ENCODE assay signal across 17 cellular contexts in genomic region chr20:45118028-45118427, GRCh38. TPM values are rescaled to one million over a fixed set of nuclear protein-coding genes. Genes with fewer than 3 reads are reported as not detected.
A peak's percentile ranks its signal among the peaks of the same experiment; 100 is the strongest.
DNase-seq lines count a peak whose midpoint lies in the region; ATAC-seq and TF ChIP-seq lines count a peak whose summit lies in the region.
"Had no signal": no experiment of that assay in that cellular context is flagged by ENCODE, and none has a peak within 500 bp of the region (broad histone marks: within the 10 kb centered on the region; RNA-seq: fewer than 3 reads in every experiment).

No MANE protein-coding gene starts in this region.

- no peak overlapping the region for H3K4me3 ChIP-seq in mammary epithelial cell (replicated peaks in 1 of 3; ENCODE audit: insufficient read depth in 1 of 3, low read depth in 2 of 3, low read length in 3 of 3)
- no peak overlapping the region for H3K4me3 ChIP-seq in breast epithelium
- no peak overlapping the region for H3K4me3 ChIP-seq in PC-3 (ENCODE audit: low read length)
- no peak overlapping the region for H3K4me3 ChIP-seq in cardiac fibroblast (replicated peaks in 1 of 2; ENCODE audit: low read depth in 2 of 2, low read length in 2 of 2)
- no peak overlapping the region for H3K4me3 ChIP-seq in osteoblast (ENCODE audit: insufficient read depth, low read length)
- H3K4me3 ChIP-seq: GM23248 had no signal

- DNase-seq in mammary epithelial cell: no peak
- no peak for DNase-seq in breast epithelium (ENCODE audit: low spot score in 2 of 2)
- peak; percentile 31 for DNase-seq in PC-3
- DNase-seq in cardiac fibroblast (ENCODE audit: low read depth in 2 of 2): no peak
- DNase-seq in osteoblast (ENCODE audit: insufficient read length, low spot score, missing footprints): no peak
- DNase-seq in cerebellar cortex (ENCODE audit: low spot score): no peak
- DNase-seq in activated naive CD4-positive, alpha-beta T cell treated with anti-CD3 and anti-CD28 coated beads, Interleukin-2, amount 10 ng/mL, durations not matched to agents 7 days and 5 days: no peak
- DNase-seq: COR-L47, GM23248, NCI-H1092 treated with DMSO at 0.1 percent for 48 hours, NCI-H187, NCI-H2171, NCI-H446 treated with DMSO at 0.1 percent for 48 hours had no signal

- H3K36me3 ChIP-seq in mammary epithelial cell (ENCODE audit: insufficient read depth, low read length) (no peaks in the 10 kb centered on the region), breast epithelium (no peaks in the 10 kb centered on the region), PC-3 (ENCODE audit: low read depth, low read length) (no peaks in the 10 kb centered on the region), osteoblast (ENCODE audit: insufficient read depth, low read length) (no peaks in the 10 kb centered on the region)

- no peak overlapping the region for H3K4me2 ChIP-seq in mammary epithelial cell (ENCODE audit: insufficient read depth, low read depth, low read length)
- no peak overlapping the region for H3K4me2 ChIP-seq in PC-3 (ENCODE audit: low read length)
- no peak overlapping the region for H3K4me2 ChIP-seq in osteoblast (ENCODE audit: insufficient read depth, low read length)

- TF ChIP-seq CTCF in mammary epithelial cell (conservative IDR thresholded peaks at IDR 0.05 in 1 of 2, IDR thresholded peaks at IDR 0.05 in 1 of 2; ENCODE audit: extremely low read depth in 1 of 2, insufficient read depth in 1 of 2, low read depth in 1 of 2, low read length in 2 of 2) (peak; percentile 17), breast epithelium (IDR thresholded peaks at IDR 0.05) (no peak), PC-3 (conservative IDR thresholded peaks at IDR 0.05; ENCODE audit: low read depth, low read length) (peak; percentile 58), cardiac fibroblast (IDR thresholded peaks at IDR 0.05; ENCODE audit: low read depth, low read length) (peak; percentile 16), osteoblast (IDR thresholded peaks at IDR 0.05; ENCODE audit: extremely low read depth, low read depth, low read length) (peak; percentile 19)

- WGBS in mammary epithelial cell (ENCODE audit: low coverage, missing lambda C conversion rate): 86% methylated on average over 2 of the region's 2 CpGs

- H2AFZ ChIP-seq in mammary epithelial cell (ENCODE audit: low read depth, low read length): no peak overlapping the region
- H2AFZ ChIP-seq in PC-3 (ENCODE audit: low read length): no peak overlapping the region
- no peak overlapping the region for H2AFZ ChIP-seq in osteoblast (ENCODE audit: low read length)
- H2AFZ ChIP-seq: GM23248 had no signal

- no peaks in the 10 kb centered on the region for H3K9me3 Mint-ChIP-seq in activated naive CD4-positive, alpha-beta T cell treated with anti-CD3 and anti-CD28 coated beads, Interleukin-2, amount 10 ng/mL, durations not matched to agents 7 days and 5 days
- H3K9me3 Mint-ChIP-seq: CD14-positive monocyte had no signal

- no peaks in the 10 kb centered on the region for H3K79me2 ChIP-seq in mammary epithelial cell (ENCODE audit: insufficient read depth, low read length)
- no peaks in the 10 kb centered on the region for H3K79me2 ChIP-seq in PC-3 (ENCODE audit: low read length)
- no peaks in the 10 kb centered on the region for H3K79me2 ChIP-seq in osteoblast (ENCODE audit: insufficient read depth, low read length)

- H3K9me2 ChIP-seq in PC-3 (replicated peaks; ENCODE audit: low read length): no peaks in the 10 kb centered on the region

- H3F3A ChIP-seq in PC-3 (ENCODE audit: low read length, unreplicated experiment): no peaks in the 10 kb centered on the region

- H3K27me3 Mint-ChIP-seq in activated naive CD4-positive, alpha-beta T cell treated with anti-CD3 and anti-CD28 coated beads, Interleukin-2, amount 10 ng/mL, durations not matched to agents 7 days and 5 days: peaks cover 33% of the 10 kb centered on the region

- POLR2A ChIA-PET in PC-3 (lab: Charles Lee; ENCODE audit: unreplicated experiment): no interaction called here

- no peaks in the 10 kb centered on the region for H3K4me1 Mint-ChIP-seq in activated naive CD4-positive, alpha-beta T cell treated with anti-CD3 and anti-CD28 coated beads, Interleukin-2, amount 10 ng/mL, durations not matched to agents 7 days and 5 days
- H3K4me1 Mint-ChIP-seq: CD14-positive monocyte had no signal

- H3K4me1 ChIP-seq in mammary epithelial cell (ENCODE audit: insufficient read depth, low read length) (peaks cover 13% of the 10 kb centered on the region), breast epithelium (no peaks in the 10 kb centered on the region), PC-3 (ENCODE audit: insufficient read depth, low read length) (no peaks in the 10 kb centered on the region), osteoblast (ENCODE audit: insufficient read depth, low read length) (no peaks in the 10 kb centered on the region)

- ATAC-seq in PC-3 (peak; percentile 56; the same call in 1 of the 2 replicates), GM18873 (IDR thresholded peaks at IDR 0.05; ENCODE audit: low FRiP score, unreplicated experiment) (no peak)

- dilution Hi-C loops in mammary epithelial cell (cut with HindIII; ENCODE audit: low sequenced_read_pairs): no loop called here

- H3K27me3 ChIP-seq in mammary epithelial cell (ENCODE audit: insufficient read depth, low read length) (no peaks in the 10 kb centered on the region), breast epithelium (no peaks in the 10 kb centered on the region), PC-3 (ENCODE audit: low read length) (no peaks in the 10 kb centered on the region), osteoblast (ENCODE audit: insufficient read depth, low read length) (peaks cover 26% of the 10 kb centered on the region)

- no peak overlapping the region for H3K27ac Mint-ChIP-seq in activated naive CD4-positive, alpha-beta T cell treated with anti-CD3 and anti-CD28 coated beads, Interleukin-2, amount 10 ng/mL, durations not matched to agents 7 days and 5 days
- H3K27ac Mint-ChIP-seq: CD14-positive monocyte had no signal

- H4K20me1 ChIP-seq in mammary epithelial cell (ENCODE audit: insufficient read depth, low read length) (no peaks in the 10 kb centered on the region), PC-3 (ENCODE audit: low read length) (no peaks in the 10 kb centered on the region), osteoblast (ENCODE audit: insufficient read depth, low read length) (no peaks in the 10 kb centered on the region)

- H3K36me3 Mint-ChIP-seq in activated naive CD4-positive, alpha-beta T cell treated with anti-CD3 and anti-CD28 coated beads, Interleukin-2, amount 10 ng/mL, durations not matched to agents 7 days and 5 days: no peaks in the 10 kb centered on the region
- H3K36me3 Mint-ChIP-seq: CD14-positive monocyte had no signal

- H3K9ac ChIP-seq in mammary epithelial cell (ENCODE audit: insufficient read depth, low read length) (no peak overlapping the region), PC-3 (ENCODE audit: low read length) (no peak overlapping the region)
- H3K9ac ChIP-seq: GM23248 had no signal

- BruUV-seq in mammary epithelial cell (replicated peaks; lab: Mats Ljungman, UMichigan): no TSS peak
- BruUV-seq in PC-3 (replicated peaks; lab: Mats Ljungman, UMichigan): no TSS peak

- H3K27ac ChIP-seq in mammary epithelial cell (ENCODE audit: insufficient read depth, low read depth, low read length): no peak overlapping the region
- no peak overlapping the region for H3K27ac ChIP-seq in breast epithelium
- no peak overlapping the region for H3K27ac ChIP-seq in PC-3 (ENCODE audit: low read length)
- no peak overlapping the region for H3K27ac ChIP-seq in osteoblast (ENCODE audit: low read depth, low read length)
- H3K27ac ChIP-seq: 22Rv1, GM23248 had no signal

- no peak for TF ChIP-seq POLR2A in breast epithelium (IDR thresholded peaks at IDR 0.05)

- CTCF ChIA-PET in mammary epithelial cell (lab: Charles Lee; ENCODE audit: low non-redundant PET) (no interaction called here), PC-3 (lab: Charles Lee) (interaction anchor here (0.6 to 1.6 kb wide), 5 partner anchors 18 to 172 kb away, joined by 3 to 8 read pairs (median 4); no protein-coding TSS in a partner anchor)
- CTCF ChIA-PET in activated naive CD4-positive, alpha-beta T cell treated with anti-CD3 and anti-CD28 coated beads, Interleukin-2, amount 10 ng/mL, durations not matched to agents 7 days and 5 days (lab: Charles Lee): no interaction called here

- no peak overlapping the region for H3K4me3 Mint-ChIP-seq in activated naive CD4-positive, alpha-beta T cell treated with anti-CD3 and anti-CD28 coated beads, Interleukin-2, amount 10 ng/mL, durations not matched to agents 7 days and 5 days

- H3K9me3 ChIP-seq in mammary epithelial cell (replicated peaks; ENCODE audit: insufficient read depth, low read length): no peaks in the 10 kb centered on the region
- no peaks in the 10 kb centered on the region for H3K9me3 ChIP-seq in breast epithelium
- no peaks in the 10 kb centered on the region for H3K9me3 ChIP-seq in PC-3 (ENCODE audit: low read length)
- no peaks in the 10 kb centered on the region for H3K9me3 ChIP-seq in osteoblast (ENCODE audit: low read depth, low read length)

- intact Hi-C loops in mammary epithelial cell (cut with micrococcal nuclease) (loop anchor here (10.0 kb wide), 1 partner anchor 337 kb away; no protein-coding TSS in a partner anchor), breast epithelium (cut with DNase I; ENCODE audit: low total_unique reads) (no loop called here), PC-3 (cut with micrococcal nuclease) (no loop called here)

- in situ Hi-C loops in mammary epithelial cell (cut with MboI; ENCODE audit: low sequenced_read_pairs in 2 of 2): no loop called here

RNA-seq across cellular contexts. Expression of gene WFDC5, which starts 3.1 kb away (rescaled TPM):
- total RNA-seq in mammary epithelial cell (under 1 TPM; 0.33 to 0.49 TPM), breast epithelium (not detected), PC-3 (2014; rRNA removed) (not detected in 2 replicates), osteoblast (not detected in 2 replicates)
- polyA plus RNA-seq in mammary epithelial cell: 0.41 TPM
- not detected for polyA minus RNA-seq in mammary epithelial cell
- total RNA-seq: GM23248, M059J had no signal
- polyA plus RNA-seq: CD14-positive monocyte, GM23248 had no signal

RNA-seq across cellular contexts. Expression of gene WFDC12, which starts 6.2 kb away (rescaled TPM):
- total RNA-seq in mammary epithelial cell (not detected), breast epithelium (not detected), PC-3 (2014; rRNA removed) (not detected in 2 replicates), osteoblast (not detected in 2 replicates)
- 0.10 TPM for polyA plus RNA-seq in mammary epithelial cell
- not detected for polyA minus RNA-seq in mammary epithelial cell
- total RNA-seq: GM23248, M059J had no signal
- polyA plus RNA-seq: CD14-positive monocyte, GM23248 had no signal

RNA-seq across cellular contexts. Expression of gene KCNS1, which starts 17.1 kb away (rescaled TPM):
- under 1 TPM; 0.26 to 0.33 TPM for total RNA-seq in mammary epithelial cell
- 0.32 TPM for polyA plus RNA-seq in mammary epithelial cell
- polyA minus RNA-seq in mammary epithelial cell: 0.62 TPM
- under 1 TPM in 1 of 3 donors, not detected in 2; 0.44 TPM for total RNA-seq in breast epithelium
- total RNA-seq in PC-3 (2014; rRNA removed): not detected in 2 replicates
- 0.59 and 1.1 TPM in 2 replicates for total RNA-seq in osteoblast

RNA-seq across cellular contexts. Expression of gene PI3, which starts 56.7 kb away (rescaled TPM):
- total RNA-seq in mammary epithelial cell: 10 to 100 TPM in 1 of 2 donors, 1 to 10 TPM in 1; 1.3 to 45.4 TPM
- polyA plus RNA-seq in mammary epithelial cell: 188 TPM
- polyA minus RNA-seq in mammary epithelial cell: 85.6 TPM
- total RNA-seq in breast epithelium: 1 to 10 TPM in 1 of 3 donors, under 1 TPM in 1, not detected in 1; 0.88 to 5.9 TPM
- total RNA-seq in PC-3 (2014; rRNA removed): 175 and 188 TPM in 2 replicates
- not detected in 2 replicates for total RNA-seq in osteoblast
- total RNA-seq: M059J had no signal
- polyA plus RNA-seq: CD14-positive monocyte, GM23248 had no signal

Comparison
In these comparisons a context has a peak if more than half of its experiments do, and no peak if none do; other contexts are left out.
1. CTCF ChIP-seq: peak in mammary epithelial cell (2 of 2), PC-3 (single experiment), cardiac fibroblast (single experiment) and osteoblast (single experiment); none in breast epithelium (0 of 3).